In the genomic region with DNA sequence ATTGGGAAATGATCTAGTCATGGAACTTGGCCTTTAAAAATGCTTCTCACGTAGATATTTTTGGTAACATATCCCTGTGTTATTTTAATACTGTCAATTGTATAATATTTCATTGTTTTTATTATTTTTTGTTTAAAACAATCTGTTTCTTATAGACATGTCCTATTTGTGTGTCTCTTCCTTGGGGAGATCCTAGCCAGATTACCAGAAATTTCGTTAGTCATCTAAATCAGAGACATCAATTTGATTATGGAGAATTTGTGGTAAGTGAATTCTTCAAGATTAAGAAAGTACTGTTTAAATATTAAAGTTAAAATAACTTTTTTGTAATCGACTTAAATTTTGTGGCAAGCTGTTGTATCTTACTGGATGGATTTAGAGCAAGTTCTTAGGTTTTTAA, we compare ENCODE assay signal across 17 cellular contexts. TPM values are rescaled to one million over a fixed set of nuclear protein-coding genes. Genes with fewer than 3 reads are reported as not detected.
DNase-seq lines count a peak whose midpoint lies in the region; ATAC-seq, FAIRE-seq and TF ChIP-seq lines count a peak whose summit lies in the region.
"Had no signal": no experiment of that assay in that cellular context is flagged by ENCODE, and none has a peak within 500 bp of the region (broad histone marks: within the 10 kb centered on the region; RNA-seq: fewer than 3 reads in every experiment).

No MANE protein-coding gene starts in this region.

- ATAC-seq in activated T-cell treated with anti-CD3 and anti-CD28 coated beads, Interleukin-2, amount 50 U/mL, for 4 hours, result no peak
- ATAC-seq in T-cell (replicated peaks in 1 of 4) (no peak), pancreas (no peak), GM19397 (IDR thresholded peaks at IDR 0.05; ENCODE audit: unreplicated experiment) (no peak)
- ATAC-seq: HCT116, HepG2 had no signal

- POLR2A ChIA-PET in T-cell (lab: Charles Lee), result no interaction called here

- H3K9me3 Mint-ChIP-seq in activated T-cell treated with anti-CD3 and anti-CD28 coated beads, Interleukin-2, amount 50 U/mL, for 24 hours, result no peaks in the 10 kb centered on the region
- H3K9me3 Mint-ChIP-seq in activated T-cell treated with anti-CD3 and anti-CD28 coated beads, Interleukin-2, amount 50 U/mL, for 4 hours, result no peaks in the 10 kb centered on the region
- H3K9me3 Mint-ChIP-seq in T-cell, result no peaks in the 10 kb centered on the region
- H3K9me3 Mint-ChIP-seq: CD4-positive, CD25-positive, alpha-beta regulatory T cell had no signal

- FAIRE-seq in A204.1 (lab: Jason Lieb, UNC) (peak; percentile 75), pancreas (lab: Jason Lieb, UNC) (peak; percentile 37)
- FAIRE-seq: H54, HepG2, HTR-8/SVneo had no signal

- H3K4me3 ChIP-seq in pancreas, result no peak overlapping the region
- H3K4me3 ChIP-seq: BLaER1 treated with 17β-estradiol and CSF1 and Interleukin-3, amounts not matched to agents 10 nM and 100 nM; GM23248 had no signal

- H3K4me3 Mint-ChIP-seq in activated T-cell treated with anti-CD3 and anti-CD28 coated beads, Interleukin-2, amount 50 U/mL, for 24 hours, result no peak overlapping the region
- no peak overlapping the region for H3K4me3 Mint-ChIP-seq in activated T-cell treated with anti-CD3 and anti-CD28 coated beads, Interleukin-2, amount 50 U/mL, for 4 hours
- no peak overlapping the region for H3K4me3 Mint-ChIP-seq in T-cell
- H3K4me3 Mint-ChIP-seq: CD4-positive, CD25-positive, alpha-beta regulatory T cell had no signal

- DNase-seq in activated T-cell treated with anti-CD3 and anti-CD28 coated beads, Interleukin-2, amount 50 U/mL, for 24 hours, result no peak
- no peak for DNase-seq in activated T-cell treated with anti-CD3 and anti-CD28 coated beads, Interleukin-2, amount 50 U/mL, for 4 hours
- no peak for DNase-seq in T-cell
- DNase-seq in pancreas, result no peak
- DNase-seq in NCI-H146 (lab: John Stamatoyannopoulos, UW), result no peak
- DNase-seq: 8988T; ACHN; CD4-positive, CD25-positive, alpha-beta regulatory T cell; DMS 273 treated with DMSO at 0.1 percent for 48 hours; GM23248 had no signal

- H3K36me3 Mint-ChIP-seq in activated T-cell treated with anti-CD3 and anti-CD28 coated beads, Interleukin-2, amount 50 U/mL, for 24 hours (ENCODE audit: low read depth), result peaks cover 85% of the 10 kb centered on the region
- peaks cover 24% of the 10 kb centered on the region for H3K36me3 Mint-ChIP-seq in activated T-cell treated with anti-CD3 and anti-CD28 coated beads, Interleukin-2, amount 50 U/mL, for 4 hours (ENCODE audit: insufficient read depth)
- peaks cover 32% of the 10 kb centered on the region for H3K36me3 Mint-ChIP-seq in T-cell

- CTCF ChIA-PET in T-cell (lab: Charles Lee), result interaction anchor here in 1 of 2 donors (0.9 kb wide), 1 partner anchor 27 kb away, joined by 3 read pairs; no protein-coding TSS in a partner anchor

- intact Hi-C loops in pancreas (cut with DNase I), result no loop called here

- no peaks in the 10 kb centered on the region for H3K9me3 ChIP-seq in pancreas
- H3K9me3 ChIP-seq: BLaER1 treated with 17β-estradiol and CSF1 and Interleukin-3, amounts not matched to agents 10 nM and 100 nM had no signal

- no peaks in the 10 kb centered on the region for H3K27me3 ChIP-seq in pancreas
- H3K27me3 ChIP-seq: BLaER1 treated with 17β-estradiol and CSF1 and Interleukin-3, amounts not matched to agents 10 nM and 100 nM had no signal

- no peak for TF ChIP-seq CTCF in pancreas (IDR thresholded peaks at IDR 0.05)

- no peak overlapping the region for H3K27ac ChIP-seq in pancreas
- H3K27ac ChIP-seq: BLaER1 treated with 17β-estradiol and CSF1 and Interleukin-3, amounts not matched to agents 10 nM and 100 nM; GM23248 had no signal

- H3K36me3 ChIP-seq in pancreas, result peaks cover 0 to 10% (median 0%) of the 10 kb centered on the region in 3 donors

- peaks cover 0 to 3% (median 0%) of the 10 kb centered on the region in 3 donors for H3K4me1 ChIP-seq in pancreas
- H3K4me1 ChIP-seq: BLaER1 treated with 17β-estradiol and CSF1 and Interleukin-3, amounts not matched to agents 10 nM and 100 nM had no signal

- H3K27ac Mint-ChIP-seq in activated T-cell treated with anti-CD3 and anti-CD28 coated beads, Interleukin-2, amount 50 U/mL, for 24 hours, result peak overlapping the region; percentile 26
- H3K27ac Mint-ChIP-seq in T-cell, result peak overlapping the region; percentile 14 to 55
- H3K27ac Mint-ChIP-seq: CD4-positive, CD25-positive, alpha-beta regulatory T cell had no signal

- no peaks in the 10 kb centered on the region for H3K27me3 Mint-ChIP-seq in activated T-cell treated with anti-CD3 and anti-CD28 coated beads, Interleukin-2, amount 50 U/mL, for 24 hours
- no peaks in the 10 kb centered on the region for H3K27me3 Mint-ChIP-seq in activated T-cell treated with anti-CD3 and anti-CD28 coated beads, Interleukin-2, amount 50 U/mL, for 4 hours (ENCODE audit: low read depth)
- no peaks in the 10 kb centered on the region for H3K27me3 Mint-ChIP-seq in T-cell
- H3K27me3 Mint-ChIP-seq: CD4-positive, CD25-positive, alpha-beta regulatory T cell had no signal

- WGBS in pancreas, 2 donors, result 92 to 93% methylated on average over 3 of the region's 3 CpGs

- peaks cover 6% of the 10 kb centered on the region for H3K4me1 Mint-ChIP-seq in activated T-cell treated with anti-CD3 and anti-CD28 coated beads, Interleukin-2, amount 50 U/mL, for 24 hours (ENCODE audit: low read depth)
- H3K4me1 Mint-ChIP-seq in activated T-cell treated with anti-CD3 and anti-CD28 coated beads, Interleukin-2, amount 50 U/mL, for 4 hours (ENCODE audit: low read depth), result no peaks in the 10 kb centered on the region
- peaks cover 0 to 11% (median 2%) of the 10 kb centered on the region in 3 donors for H3K4me1 Mint-ChIP-seq in T-cell

RNA-seq across cellular contexts. Expression of a gene that starts 34.9 kb away (rescaled TPM):
- 100 to 1,000 TPM in 2 of 3 donors, 10 to 100 TPM in 1; 96.0 to 120 (median 104) TPM for total RNA-seq in activated T-cell treated with anti-CD3 and anti-CD28 coated beads, Interleukin-2, amount 50 U/mL, for 4 hours
- total RNA-seq in T-cell (100 to 1,000 TPM in 1 of 5 donors, 10 to 100 TPM in 4; 61.3 to 103 (median 67.5) TPM), pancreas (10 to 100 TPM in 5 of 6 donors, 1 to 10 TPM in 1; 8.4 to 20.0 (median 14.4) TPM)
- 1 to 10 TPM; 4.4 to 9.9 TPM for polyA plus RNA-seq in pancreas
